Comparison of ENCODE assay signal across 5 cellular contexts in genomic region chr4:3606271-3606670, GRCh38.
DNase-seq lines count a peak whose midpoint lies in the region; ATAC-seq, FAIRE-seq and TF ChIP-seq lines count a peak whose summit lies in the region.
"Not testable (repeated sequence)": the region's sequence is repeated elsewhere in the genome, so short reads cannot be mapped to it uniquely, and the experiment has no call there.

No MANE protein-coding gene starts in this region.

- CTCF ChIA-PET in HEK293 (lab: Yijun Ruan, JAX); Panc1 (lab: Charles Lee); GM12878 (lab: Yijun Ruan, JAX); HepG2 (lab: Yijun Ruan, JAX; ENCODE audit: low intra/inter-chr PET ratio, low total read pairs): not testable (repeated sequence)

- not testable (repeated sequence) for TF ChIP-seq POLR2A in GM12878 (IDR thresholded peaks at IDR 0.05; ENCODE audit: low read depth, low read length); HepG2 (IDR thresholded peaks at IDR 0.05; ENCODE audit: insufficient read depth in 1 of 2, low read depth in 2 of 2, low read length in 2 of 2)

- not testable (repeated sequence) for H3K27me3 ChIP-seq in Panc1 (ENCODE audit: control insufficient read depth, insufficient read depth, low read length); GM12878 (replicated peaks in 1 of 2; ENCODE audit: control insufficient read depth in 2 of 2, insufficient read depth in 2 of 2, low read length in 1 of 2); HepG2 (ENCODE audit: control insufficient read depth in 1 of 2, insufficient read depth in 2 of 2, low read length in 2 of 2)

- BruUV-seq in Panc1 (replicated peaks; lab: Mats Ljungman, UMichigan); GM12878 (replicated peaks; lab: Mats Ljungman, UMichigan); HepG2 (replicated peaks; lab: Mats Ljungman, UMichigan): not testable (repeated sequence)

- not testable (repeated sequence) for H3K36me3 ChIP-seq in HEK293 (ENCODE audit: control insufficient read depth in 2 of 2, insufficient read depth in 1 of 2, low read length in 2 of 2); Panc1 (ENCODE audit: control insufficient read depth, insufficient read depth, low read length); GM12878 (ENCODE audit: control insufficient read depth in 2 of 2, insufficient read depth in 2 of 2, low read length in 1 of 2); HepG2 (replicated peaks in 1 of 2; ENCODE audit: control insufficient read depth in 1 of 2, insufficient read depth in 2 of 2, low read length in 2 of 2)

- TF ChIP-seq RAD21 in GM12878 (IDR thresholded peaks at IDR 0.05; ENCODE audit: insufficient read depth, low read depth, low read length); HepG2 (CRISPR knock-in tag; IDR thresholded peaks at IDR 0.05): not testable (repeated sequence)

- FAIRE-seq in D721Med (lab: Jason Lieb, UNC) (peak; percentile 35), GM12878 (lab: Jason Lieb, UNC) (peak; percentile 82)
- not testable (repeated sequence) for FAIRE-seq in HepG2 (lab: Jason Lieb, UNC)

- intact Hi-C loops in Panc1 (cut with micrococcal nuclease; ENCODE audit: unreplicated experiment); GM12878 (cut with micrococcal nuclease; ENCODE audit: unreplicated experiment); HepG2 (cut with micrococcal nuclease; ENCODE audit: unreplicated experiment): not testable (repeated sequence)

- not testable (repeated sequence) for H2AFZ ChIP-seq in GM12878 (ENCODE audit: control insufficient read depth, low read depth, low read length); HepG2 (ENCODE audit: low read length)

- SMC1A ChIA-PET in GM12878 (lab: Charles Lee; ENCODE audit: uncharacterized antibody, unreplicated experiment): not testable (repeated sequence)

- not testable (repeated sequence) for H3K9ac ChIP-seq in GM12878 (ENCODE audit: control insufficient read depth, insufficient read depth, low read length); HepG2 (ENCODE audit: insufficient read depth, low read depth, low read length)

- ATAC-seq in Panc1, GM12878, HepG2: not testable (repeated sequence)

- not testable (repeated sequence) for H4K20me1 ChIP-seq in GM12878 (ENCODE audit: control insufficient read depth, insufficient read depth); HepG2 (ENCODE audit: insufficient read depth, low read length)

- 75% methylated on average over 3 of the region's 3 CpGs for WGBS in GM12878 (ENCODE audit: insufficient coverage, insufficient replicate concordance, low lambda C conversion rate, missing lambda C conversion rate)
- 37% methylated on average over 3 of the region's 3 CpGs for WGBS in HepG2 (ENCODE audit: low lambda C conversion rate)

- not testable (repeated sequence) for H3K79me2 ChIP-seq in GM12878 (ENCODE audit: control insufficient read depth, insufficient read depth, low read length); HepG2 (ENCODE audit: insufficient read depth, low read length)

- RAD21 ChIA-PET in GM12878 (lab: Charles Lee; ENCODE audit: unreplicated experiment): not testable (repeated sequence)

- H3K9me3 ChIP-seq in HEK293 (ENCODE audit: control insufficient read depth, insufficient read depth, low read depth, low read length); Panc1 (ENCODE audit: control insufficient read depth, insufficient read depth, low read depth, low read length); GM12878 (replicated peaks; ENCODE audit: control insufficient read depth, insufficient read depth, low read length); HepG2 (ENCODE audit: low read length): not testable (repeated sequence)

- not testable (repeated sequence) for DNase-seq in D721Med (ENCODE audit: insufficient read length, low spot score); GM12878 (ENCODE audit: low read depth, low spot score); HepG2 (ENCODE audit: low spot score)
- DNase-seq in Panc1 (ENCODE audit: low read depth, low spot score): peak; percentile 5

- not testable (repeated sequence) for H3K4me2 ChIP-seq in GM12878 (ENCODE audit: control insufficient read depth, insufficient read depth); HepG2 (ENCODE audit: low read depth, low read length)

- POLR2A ChIA-PET in HEK293 (lab: Yijun Ruan, JAX); Panc1 (lab: Charles Lee); GM12878 (lab: Charles Lee); HepG2 (lab: Yijun Ruan, JAX): not testable (repeated sequence)

- H3K27ac ChIP-seq in HEK293 (ENCODE audit: extremely low read depth, low read depth, low read length); Panc1 (ENCODE audit: low read length); GM12878 (ENCODE audit: control insufficient read depth, insufficient read depth); HepG2 (ENCODE audit: extremely low read length, insufficient read depth, low read length): not testable (repeated sequence)

- in situ Hi-C loops in Panc1 (cut with HindIII; ENCODE audit: low pct_unique_long_range_greater_than_20kb, low sequenced_read_pairs); GM12878 (cut with MboI); HepG2 (cut with HindIII; ENCODE audit: extremely low pct_ligation_motif_present, low pct_unique_long_range_greater_than_20kb): not testable (repeated sequence)

- TF ChIP-seq CTCF in D721Med (IDR thresholded peaks at IDR 0.05; ENCODE audit: insufficient read depth, missing control alignments); HEK293 (tag by site-specific recombination; IDR thresholded peaks at IDR 0.05); Panc1 (IDR thresholded peaks at IDR 0.05); GM12878 (IDR thresholded peaks at IDR 0.05 in 2 of 3, conservative IDR thresholded peaks at IDR 0.05 in 1 of 3; ENCODE audit: control insufficient read depth in 2 of 3, extremely low read depth in 1 of 3, insufficient read depth in 1 of 3, low read depth in 3 of 3, low read length in 3 of 3); HepG2 (CRISPR knock-in tag; IDR thresholded peaks at IDR 0.05): not testable (repeated sequence)

- not testable (repeated sequence) for H3K4me1 ChIP-seq in HEK293 (ENCODE audit: control insufficient read depth, insufficient read depth, low read length); Panc1 (ENCODE audit: control insufficient read depth, insufficient read depth, low read length); GM12878 (ENCODE audit: control insufficient read depth, insufficient read depth, low read length); HepG2 (ENCODE audit: insufficient read depth, low read length)

- TF ChIP-seq EP300 in GM12878 (IDR thresholded peaks at IDR 0.05; ENCODE audit: borderline replicate concordance in 1 of 2, control insufficient read depth in 1 of 2, low read depth in 2 of 2, low read length in 2 of 2); HepG2 (IDR thresholded peaks at IDR 0.05; ENCODE audit: low read depth in 2 of 2, low read length in 2 of 2); HepG2 (CRISPR knock-in tag; IDR thresholded peaks at IDR 0.05; ENCODE audit: borderline replicate concordance): not testable (repeated sequence)

- not testable (repeated sequence) for H3K4me3 ChIP-seq in HEK293 (ENCODE audit: low read depth, low read length); Panc1 (ENCODE audit: low read depth in 2 of 2, low read length in 2 of 2); GM12878; HepG2 (replicated peaks in 1 of 3; ENCODE audit: insufficient read depth in 1 of 3, low read depth in 2 of 3, low read length in 3 of 3)

TF ChIP-seq in HEK293, 187 proteins besides CTCF, POLR2A, EP300 and RAD21:
- peak; percentile 93 for TF ChIP-seq ZNF24 (tag by site-specific recombination; IDR thresholded peaks at IDR 0.05)
- peak; percentile 70 for TF ChIP-seq ZNF366 (tag by site-specific recombination; conservative IDR thresholded peaks at IDR 0.05)
- TF ChIP-seq PRDM1 (tag by site-specific recombination; IDR thresholded peaks at IDR 0.05): peak; percentile 32; the same call in 1 of the 2 replicates
- 0 out of 2 replicates have a peak, but pooled peaks have one; percentile 30 for TF ChIP-seq ZSCAN16 (tag by site-specific recombination; IDR thresholded peaks at IDR 0.05)
TF ChIP-seq in HEK293: peak in this region for 4; not testable (repeated sequence) for 183.

TF ChIP-seq in GM12878, 131 proteins besides CTCF, POLR2A, EP300 and RAD21:
- peak; percentile 98 for TF ChIP-seq ZNF24 (IDR thresholded peaks at IDR 0.05)

TF ChIP-seq in HepG2, 621 proteins besides CTCF, POLR2A, EP300 and RAD21:
- TF ChIP-seq ZNF24 (IDR thresholded peaks at IDR 0.05): peak; percentile 93
- TF ChIP-seq ATF7 (IDR thresholded peaks at IDR 0.05): 0 out of 2 replicates have a peak, but pooled peaks have one; percentile 22
- not testable (repeated sequence) for TF ChIP-seq ATF7 (CRISPR knock-in tag; IDR thresholded peaks at IDR 0.05)
TF ChIP-seq in HepG2: peak in this region for 2; not testable (repeated sequence) for 619.
